6 cellular contexts compared by ENCODE assay signal in genomic region chr19:42246869-42247630, GRCh38. TPM values are rescaled to one million over a fixed set of nuclear protein-coding genes. Genes with fewer than 3 reads are reported as not detected.
DNase-seq lines count a peak whose midpoint lies in the region; ATAC-seq lines count a peak whose summit lies in the region.

No MANE protein-coding gene starts in this region.

- H3K27ac ChIP-seq in CD4-positive, CD25-positive, alpha-beta regulatory T cell (ENCODE audit: insufficient read depth, low read length, poor library complexity, severe bottlenecking), result no peak overlapping the region
- H3K27ac ChIP-seq in mesodermal cell (ENCODE audit: low read depth, low read length, severe bottlenecking), result peak overlapping the region; percentile 73

- peaks cover 8 to 56% (median 29%) of the 10 kb centered on the region in 4 donors for H3K4me1 Mint-ChIP-seq in CD4-positive, CD25-positive, alpha-beta regulatory T cell
- peaks cover 37% of the 10 kb centered on the region for H3K4me1 Mint-ChIP-seq in activated T-helper 1 cell treated with anti-CD3 and anti-CD28 coated beads, Interleukin-12 subunit alpha, Interleukin-12 subunit beta, Interleukin-2, Interleukin-4 antibody, amounts not matched to agents 30 ng/mL and 10 ng/mL and 1 ng/mL, durations not matched to agents 14 hours and 24 hours and 36 hours (ENCODE audit: low read depth)

- no peaks in the 10 kb centered on the region for H3K9me3 ChIP-seq in CD4-positive, CD25-positive, alpha-beta regulatory T cell (ENCODE audit: control insufficient read depth in 2 of 2, low read length in 2 of 2)
- no peaks in the 10 kb centered on the region for H3K9me3 ChIP-seq in mesodermal cell (ENCODE audit: control insufficient read depth, low read length)

- intact Hi-C loops in activated T-helper 1 cell treated with anti-CD3 and anti-CD28 coated beads, Interleukin-12 subunit alpha, Interleukin-12 subunit beta, Interleukin-2, Interleukin-4 antibody, amounts not matched to agents 30 ng/mL and 10 ng/mL and 1 ng/mL, durations not matched to agents 14 hours and 24 hours and 36 hours (cut with micrococcal nuclease), result loop anchor here (10.0 kb wide), 1 partner anchor 982 kb away; the partner anchor contains the start of gene HNRNPUL1

- H3K27ac Mint-ChIP-seq in CD4-positive, CD25-positive, alpha-beta regulatory T cell, result peak overlapping the region in 2 of 3 donors; percentile 35 to 77
- peak overlapping the region; percentile 16 for H3K27ac Mint-ChIP-seq in activated T-helper 1 cell treated with anti-CD3 and anti-CD28 coated beads, Interleukin-12 subunit alpha, Interleukin-12 subunit beta, Interleukin-2, Interleukin-4 antibody, amounts not matched to agents 30 ng/mL and 10 ng/mL and 1 ng/mL, durations not matched to agents 14 hours and 24 hours and 36 hours

- peaks cover 36% of the 10 kb centered on the region for H3K4me1 ChIP-seq in CD4-positive, CD25-positive, alpha-beta regulatory T cell (ENCODE audit: control insufficient read depth, insufficient read depth, low read length, poor library complexity, severe bottlenecking)
- H3K4me1 ChIP-seq in mesodermal cell (ENCODE audit: control insufficient read depth, insufficient read depth, low read length, poor library complexity, severe bottlenecking), result peaks cover 50% of the 10 kb centered on the region

- ATAC-seq in CD4-positive, CD25-positive, alpha-beta regulatory T cell (ENCODE audit: low read depth in 2 of 2), result no peak

- H3K27me3 Mint-ChIP-seq in CD4-positive, CD25-positive, alpha-beta regulatory T cell, result no peaks in the 10 kb centered on the region
- H3K27me3 Mint-ChIP-seq in activated T-helper 1 cell treated with anti-CD3 and anti-CD28 coated beads, Interleukin-12 subunit alpha, Interleukin-12 subunit beta, Interleukin-2, Interleukin-4 antibody, amounts not matched to agents 30 ng/mL and 10 ng/mL and 1 ng/mL, durations not matched to agents 14 hours and 24 hours and 36 hours (ENCODE audit: insufficient read depth), result no peaks in the 10 kb centered on the region

- no peaks in the 10 kb centered on the region for H3K36me3 Mint-ChIP-seq in CD4-positive, CD25-positive, alpha-beta regulatory T cell
- peaks cover 3% of the 10 kb centered on the region for H3K36me3 Mint-ChIP-seq in activated T-helper 1 cell treated with anti-CD3 and anti-CD28 coated beads, Interleukin-12 subunit alpha, Interleukin-12 subunit beta, Interleukin-2, Interleukin-4 antibody, amounts not matched to agents 30 ng/mL and 10 ng/mL and 1 ng/mL, durations not matched to agents 14 hours and 24 hours and 36 hours (ENCODE audit: low read depth)

- H3K9me3 Mint-ChIP-seq in CD4-positive, CD25-positive, alpha-beta regulatory T cell, result no peaks in the 10 kb centered on the region
- no peaks in the 10 kb centered on the region for H3K9me3 Mint-ChIP-seq in activated T-helper 1 cell treated with anti-CD3 and anti-CD28 coated beads, Interleukin-12 subunit alpha, Interleukin-12 subunit beta, Interleukin-2, Interleukin-4 antibody, amounts not matched to agents 30 ng/mL and 10 ng/mL and 1 ng/mL, durations not matched to agents 14 hours and 24 hours and 36 hours

- no peaks in the 10 kb centered on the region for H3K36me3 ChIP-seq in CD4-positive, CD25-positive, alpha-beta regulatory T cell (ENCODE audit: control insufficient read depth, insufficient read depth, low read length)
- H3K36me3 ChIP-seq in mesodermal cell (ENCODE audit: control insufficient read depth, insufficient read depth, low read length), result peaks cover 49% of the 10 kb centered on the region

- no peaks in the 10 kb centered on the region for H3K27me3 ChIP-seq in CD4-positive, CD25-positive, alpha-beta regulatory T cell (ENCODE audit: control insufficient read depth, insufficient read depth, low read length)

- WGBS in mesodermal cell (ENCODE audit: insufficient coverage in 2 of 2), 2 experiments, result 95 to 98% methylated on average over 5 to 6 of the region's 7 CpGs

- peak overlapping the region in 1 of 4 donors; percentile 73 for H3K4me3 Mint-ChIP-seq in CD4-positive, CD25-positive, alpha-beta regulatory T cell
- H3K4me3 Mint-ChIP-seq in activated T-helper 1 cell treated with anti-CD3 and anti-CD28 coated beads, Interleukin-12 subunit alpha, Interleukin-12 subunit beta, Interleukin-2, Interleukin-4 antibody, amounts not matched to agents 30 ng/mL and 10 ng/mL and 1 ng/mL, durations not matched to agents 14 hours and 24 hours and 36 hours, result peak overlapping the region; percentile 8

- DNase-seq in CD4-positive, CD25-positive, alpha-beta regulatory T cell, result no peak
- DNase-seq in activated T-helper 1 cell treated with anti-CD3 and anti-CD28 coated beads, Interleukin-12 subunit alpha, Interleukin-12 subunit beta, Interleukin-2, Interleukin-4 antibody, amounts not matched to agents 30 ng/mL and 10 ng/mL and 1 ng/mL, durations not matched to agents 14 hours and 24 hours and 36 hours (ENCODE audit: low spot score), result no peak
- DNase-seq in hippocampal formation (lab: John Stamatoyannopoulos, UW) (no peak), pons (ENCODE audit: low spot score) (no peak)
- no peak for DNase-seq in stimulated activated CD4-positive, alpha-beta T cell treated with anti-CD3 and anti-CD28 coated beads, Interleukin-4, amount 100 ng/mL, for 4 hours

- no peak overlapping the region for H3K4me3 ChIP-seq in CD4-positive, CD25-positive, alpha-beta regulatory T cell (ENCODE audit: low read depth, low read length)
- no peak overlapping the region for H3K4me3 ChIP-seq in mesodermal cell (ENCODE audit: extremely low read depth, insufficient read depth, low read length, poor library complexity, severe bottlenecking)

RNA-seq across cellular contexts. Expression of gene GSK3A, which starts 4.6 kb away (rescaled TPM):
- total RNA-seq in CD4-positive, CD25-positive, alpha-beta regulatory T cell, result 31.3 TPM
- polyA plus RNA-seq in CD4-positive, CD25-positive, alpha-beta regulatory T cell, result 10 to 100 TPM; 12.0 to 16.0 (median 12.9) TPM
- total RNA-seq in activated T-helper 1 cell treated with anti-CD3 and anti-CD28 coated beads, Interleukin-12 subunit alpha, Interleukin-12 subunit beta, Interleukin-2, Interleukin-4 antibody, amounts not matched to agents 30 ng/mL and 10 ng/mL and 1 ng/mL, durations not matched to agents 14 hours and 24 hours and 36 hours, result 56.6 and 57.2 TPM in 2 replicates
- polyA plus RNA-seq in mesodermal cell (2013, experiment 1 of 2), result 61.9 TPM
- polyA plus RNA-seq in mesodermal cell (2013, experiment 2 of 2), result 56.5 TPM

RNA-seq across cellular contexts. Expression of gene ERF, which starts 7.9 kb away (rescaled TPM):
- total RNA-seq in CD4-positive, CD25-positive, alpha-beta regulatory T cell, result 96.4 TPM
- polyA plus RNA-seq in CD4-positive, CD25-positive, alpha-beta regulatory T cell, result 1 to 10 TPM; 1.4 to 7.5 (median 2.6) TPM
- total RNA-seq in activated T-helper 1 cell treated with anti-CD3 and anti-CD28 coated beads, Interleukin-12 subunit alpha, Interleukin-12 subunit beta, Interleukin-2, Interleukin-4 antibody, amounts not matched to agents 30 ng/mL and 10 ng/mL and 1 ng/mL, durations not matched to agents 14 hours and 24 hours and 36 hours, result 71.9 and 78.4 TPM in 2 replicates
- 89.7 TPM for polyA plus RNA-seq in mesodermal cell (2013, experiment 1 of 2)
- 85.3 TPM for polyA plus RNA-seq in mesodermal cell (2013, experiment 2 of 2)

RNA-seq across cellular contexts. Expression of gene CIC, which starts 22.0 kb away (rescaled TPM):
- 124 TPM for total RNA-seq in CD4-positive, CD25-positive, alpha-beta regulatory T cell
- under 1 TPM; 0.41 to 0.91 (median 0.68) TPM for polyA plus RNA-seq in CD4-positive, CD25-positive, alpha-beta regulatory T cell
- total RNA-seq in activated T-helper 1 cell treated with anti-CD3 and anti-CD28 coated beads, Interleukin-12 subunit alpha, Interleukin-12 subunit beta, Interleukin-2, Interleukin-4 antibody, amounts not matched to agents 30 ng/mL and 10 ng/mL and 1 ng/mL, durations not matched to agents 14 hours and 24 hours and 36 hours, result 66.9 and 68.0 TPM in 2 replicates
- polyA plus RNA-seq in mesodermal cell (2013, experiment 1 of 2), result 42.9 TPM
- polyA plus RNA-seq in mesodermal cell (2013, experiment 2 of 2), result 37.1 TPM

RNA-seq across cellular contexts. Expression of gene ZNF526, which starts 26.9 kb away (rescaled TPM):
- 8.8 TPM for total RNA-seq in CD4-positive, CD25-positive, alpha-beta regulatory T cell
- 1 to 10 TPM; 4.0 to 7.7 (median 5.3) TPM for polyA plus RNA-seq in CD4-positive, CD25-positive, alpha-beta regulatory T cell
- 18.4 and 18.5 TPM in 2 replicates for total RNA-seq in activated T-helper 1 cell treated with anti-CD3 and anti-CD28 coated beads, Interleukin-12 subunit alpha, Interleukin-12 subunit beta, Interleukin-2, Interleukin-4 antibody, amounts not matched to agents 30 ng/mL and 10 ng/mL and 1 ng/mL, durations not matched to agents 14 hours and 24 hours and 36 hours
- polyA plus RNA-seq in mesodermal cell (2013, experiment 1 of 2), result 9.7 TPM
- polyA plus RNA-seq in mesodermal cell (2013, experiment 2 of 2), result 7.4 TPM

RNA-seq across cellular contexts. Expression of gene DEDD2, which starts 29.6 kb away (rescaled TPM):
- total RNA-seq in CD4-positive, CD25-positive, alpha-beta regulatory T cell, result 99.8 TPM
- 100 to 1,000 TPM; 155 to 179 (median 161) TPM for polyA plus RNA-seq in CD4-positive, CD25-positive, alpha-beta regulatory T cell
- total RNA-seq in activated T-helper 1 cell treated with anti-CD3 and anti-CD28 coated beads, Interleukin-12 subunit alpha, Interleukin-12 subunit beta, Interleukin-2, Interleukin-4 antibody, amounts not matched to agents 30 ng/mL and 10 ng/mL and 1 ng/mL, durations not matched to agents 14 hours and 24 hours and 36 hours, result 36.9 and 37.9 TPM in 2 replicates
- polyA plus RNA-seq in mesodermal cell (2013, experiment 1 of 2), result 24.9 TPM
- polyA plus RNA-seq in mesodermal cell (2013, experiment 2 of 2), result 19.5 TPM
